26 cellular contexts compared by ENCODE assay signal in the genomic region with DNA sequence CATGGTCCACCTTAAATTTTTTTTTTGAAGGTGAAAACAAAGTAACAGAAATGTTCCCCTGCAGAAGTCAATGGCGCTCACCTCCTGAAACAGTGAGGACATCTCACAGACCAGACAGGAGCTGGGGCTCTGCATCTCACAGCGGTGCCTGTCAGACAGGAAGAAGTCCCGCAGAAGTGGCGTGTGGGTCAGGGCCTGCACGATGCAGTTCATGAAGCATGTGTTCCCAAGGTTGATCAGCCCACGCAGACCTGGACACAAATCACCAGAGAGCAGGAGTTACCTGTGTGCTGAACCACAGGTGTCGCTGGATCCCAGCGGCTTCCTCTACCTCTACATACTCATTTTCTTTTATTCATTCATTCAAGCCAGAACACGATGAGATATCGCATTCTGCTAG.
"Had no signal": no experiment of that assay in that cellular context is flagged by ENCODE, and none has a peak within 500 bp of the region (broad histone marks: within the 10 kb centered on the region; RNA-seq: fewer than 3 reads in every experiment).

No MANE protein-coding gene starts in this region.

- H3K27me3 ChIP-seq: hepatocyte, left lung, neutrophil, pancreas, right lobe of liver, stomach, thyroid gland had no signal

- H3K27ac ChIP-seq: coronary artery, hepatocyte, left lung, neutrophil, pancreas, stomach, thyroid gland had no signal

- H3K4me3 Mint-ChIP-seq: mesothelial cell of epicardium; naive B cell; natural killer cell treated with Interleukin-12 subunit alpha and Interleukin-12 subunit beta and Interleukin-15 and Interleukin-18, amount 100 ng/mL, for 72 hours; neural crest cell; type B pancreatic cell had no signal

- H3K9me3 ChIP-seq: left lung, mucosa of descending colon, neutrophil, pancreas, right lobe of liver, stomach, thyroid gland had no signal

- H3K4me1 ChIP-seq: left lung, pancreas, thyroid gland had no signal

- H3K27ac Mint-ChIP-seq: mesothelial cell of epicardium; natural killer cell treated with Interleukin-12 subunit alpha and Interleukin-12 subunit beta and Interleukin-15 and Interleukin-18, amount 100 ng/mL, for 72 hours; type B pancreatic cell had no signal

- DNase-seq: dermis blood vessel endothelial cell; effector memory CD4-positive, alpha-beta T cell; erythroblast; kidney; left cardiac atrium; left lung; mesenchymal stem cell; mucosa of descending colon; naive B cell; pancreas; right lobe of liver; stimulated activated CD4-positive, alpha-beta T cell treated with anti-CD3 and anti-CD28 coated beads, Interleukin-12 subunit alpha, Interleukin-12 subunit beta, amount 100 ng/mL, for 4 hours; stimulated activated CD4-positive, alpha-beta T cell treated with anti-CD3 and anti-CD28 coated beads, Interleukin-1b, Interleukin-23, amount 100 ng/mL, for 48 hours; stimulated activated CD4-positive, alpha-beta T cell treated with anti-CD3 and anti-CD28 coated beads, Interleukin-4, amount 100 ng/mL, for 1 hour; stimulated activated CD8-positive, alpha-beta memory T cell treated with anti-CD3 and anti-CD28 coated beads, Interleukin-4, amount 100 ng/mL, for 48 hours; stimulated activated naive CD4-positive, alpha-beta T cell treated with Interleukin-2 at 50 U/mL for 16 hours; stomach; thyroid gland had no signal

- H3K9me3 Mint-ChIP-seq: mesothelial cell of epicardium; naive B cell; natural killer cell treated with Interleukin-12 subunit alpha and Interleukin-12 subunit beta and Interleukin-15 and Interleukin-18, amount 100 ng/mL, for 72 hours; neural crest cell; type B pancreatic cell had no signal

- H3K4me1 Mint-ChIP-seq: mesothelial cell of epicardium had no signal

- H3K27me3 Mint-ChIP-seq: naive B cell; natural killer cell treated with Interleukin-12 subunit alpha and Interleukin-12 subunit beta and Interleukin-15 and Interleukin-18, amount 100 ng/mL, for 72 hours; type B pancreatic cell had no signal

- H3K4me3 ChIP-seq: coronary artery, hepatocyte, left lung, mucosa of descending colon, pancreas, right lobe of liver, smooth muscle cell, stomach, thyroid gland had no signal

- ATAC-seq: left cardiac atrium; left lung; mucosa of descending colon; natural killer cell treated with Interleukin-12 subunit alpha and Interleukin-12 subunit beta and Interleukin-15 and Interleukin-18, amount 100 ng/mL, for 72 hours; pancreas had no signal
